In genomic region chr17:8137645-8138342, GRCh38 we compare ENCODE assay signal across 6 cellular contexts. TPM values are rescaled to one million over a fixed set of nuclear protein-coding genes. Genes with fewer than 3 reads are reported as not detected.
A peak's percentile ranks its signal among the peaks of the same experiment; 100 is the strongest.
DNase-seq lines count a peak whose midpoint lies in the region; ATAC-seq and TF ChIP-seq lines count a peak whose summit lies in the region.

No MANE protein-coding gene starts in this region.

- H3K27me3 ChIP-seq in colonic mucosa (no peaks in the 10 kb centered on the region), sigmoid colon (no peaks in the 10 kb centered on the region)

- H3K4me1 ChIP-seq in colonic mucosa, result no peaks in the 10 kb centered on the region
- H3K4me1 ChIP-seq in sigmoid colon, result peaks cover 0 to 39% (median 29%) of the 10 kb centered on the region in 4 donors

- intact Hi-C loops in colonic mucosa (cut with DNase I), result no loop called here
- intact Hi-C loops in sigmoid colon (cut with DNase I), result loop anchor here (1.0 to 10.0 kb wide), 4 partner anchors 22 to 823 kb away; partner anchors contain the start of gene GPS2

- H3K27ac ChIP-seq in colonic mucosa (peak overlapping the region; percentile 78), sigmoid colon (peak overlapping the region; percentile 85 to 100 (median 94))

- H3K4me3 ChIP-seq in colonic mucosa, result peak overlapping the region; percentile 20
- H3K4me3 ChIP-seq in sigmoid colon, result peak overlapping the region in 2 of 4 donors; percentile 8 to 17

- H3K36me3 ChIP-seq in colonic mucosa, result peaks cover 4% of the 10 kb centered on the region
- peaks cover 33 to 37% (median 34%) of the 10 kb centered on the region in 4 donors for H3K36me3 ChIP-seq in sigmoid colon

- 22 to 23% methylated on average over 21 of the region's 21 CpGs for WGBS in sigmoid colon, 2 donors

- DNase-seq in colonic mucosa, result peak; percentile 41
- DNase-seq in sigmoid colon, result peak; percentile 63
- no peak for DNase-seq in C1 segment of cervical spinal cord (lab: John Stamatoyannopoulos, UW)
- DNase-seq in retina, result no peak
- DNase-seq in activated CD8-positive, alpha-beta memory T cell treated with anti-CD3 and anti-CD28 coated beads for 24 hours, result no peak

- peak overlapping the region; percentile 58 to 84 for H3K9ac ChIP-seq in colonic mucosa (ENCODE audit: low read depth in 2 of 2, low read length in 2 of 2)

- TF ChIP-seq CTCF in colonic mucosa (IDR thresholded peaks at IDR 0.05), result no peak
- no peak for TF ChIP-seq CTCF in sigmoid colon (IDR thresholded peaks at IDR 0.05)

- no peaks in the 10 kb centered on the region for H3K9me3 ChIP-seq in colonic mucosa
- no peaks in the 10 kb centered on the region for H3K9me3 ChIP-seq in sigmoid colon

- TF ChIP-seq EP300 in sigmoid colon (IDR thresholded peaks at IDR 0.05), result no peak

- ATAC-seq in HG02678 (IDR thresholded peaks at IDR 0.05; ENCODE audit: unreplicated experiment), result peak; percentile 2

- no peak for TF ChIP-seq POLR2A in sigmoid colon (IDR thresholded peaks at IDR 0.05)

RNA-seq across cellular contexts. Expression of gene HES7, which starts 13.9 kb away (rescaled TPM):
- total RNA-seq in colonic mucosa (not detected), sigmoid colon (not detected)
- polyA plus RNA-seq in sigmoid colon, result under 1 TPM in 1 of 3 donors, not detected in 2; 0.16 TPM

RNA-seq across cellular contexts. Expression of gene PER1, which starts 14.4 kb away (rescaled TPM):
- 10 to 100 TPM; 19.7 to 43.6 TPM for total RNA-seq in colonic mucosa
- 100 to 1,000 TPM in 2 of 4 donors, 10 to 100 TPM in 2; 60.3 to 153 (median 84.5) TPM for total RNA-seq in sigmoid colon
- polyA plus RNA-seq in sigmoid colon, result 10 to 100 TPM; 30.5 to 67.7 (median 34.2) TPM

RNA-seq across cellular contexts. Expression of gene ALOXE3, which starts 19.5 kb away (rescaled TPM):
- total RNA-seq in colonic mucosa (not detected), sigmoid colon (not detected)
- polyA plus RNA-seq in sigmoid colon, result under 1 TPM in 1 of 3 donors, not detected in 2; 0.17 TPM

RNA-seq across cellular contexts. Expression of gene VAMP2, which starts 25.0 kb away (rescaled TPM):
- total RNA-seq in colonic mucosa (10 to 100 TPM; 34.0 to 38.8 TPM), sigmoid colon (10 to 100 TPM; 20.4 to 29.6 (median 27.3) TPM)
- polyA plus RNA-seq in sigmoid colon, result 10 to 100 TPM; 37.7 to 57.1 (median 54.9) TPM

RNA-seq across cellular contexts. Expression of gene TMEM107, which starts 38.4 kb away (rescaled TPM):
- total RNA-seq in colonic mucosa, result 10 to 100 TPM; 13.2 to 17.0 TPM
- total RNA-seq in sigmoid colon, result 10 to 100 TPM in 3 of 4 donors, 1 to 10 TPM in 1; 8.3 to 61.7 (median 20.6) TPM
- 10 to 100 TPM in 1 of 3 donors, 1 to 10 TPM in 2; 4.6 to 20.8 (median 7.2) TPM for polyA plus RNA-seq in sigmoid colon

Comparison
In these comparisons a context has a peak if more than half of its experiments do, and no peak if none do; other contexts are left out.
1. DNase-seq: peak in colonic mucosa (single experiment) and sigmoid colon (single experiment); none in C1 segment of cervical spinal cord (0 of 14), retina (single experiment) and activated CD8-positive, alpha-beta memory T cell treated with anti-CD3 and anti-CD28 coated beads for 24 hours (single experiment).